ENCODE assay signal across 19 cellular contexts in genomic region chr17:31700973-31701372, GRCh38.
DNase-seq lines count a peak whose midpoint lies in the region; ATAC-seq and TF ChIP-seq lines count a peak whose summit lies in the region.
"Had no signal": no experiment of that assay in that cellular context is flagged by ENCODE, and none has a peak within 500 bp of the region (broad histone marks: within the 10 kb centered on the region; RNA-seq: fewer than 3 reads in every experiment).

No MANE protein-coding gene starts in this region.

- TF ChIP-seq CTCF in HEK293 (tag by site-specific recombination; IDR thresholded peaks at IDR 0.05): no peak

- H3K4me3 ChIP-seq in HEK293 (ENCODE audit: low read depth, low read length): no peak overlapping the region
- H3K4me3 ChIP-seq: BLaER1 had no signal

- no peaks in the 10 kb centered on the region for H3K36me3 Mint-ChIP-seq in stimulated activated effector memory CD8-positive, alpha-beta T cell treated with anti-CD3 and anti-CD28 coated beads, Interleukin-12 subunit alpha, Interleukin-12 subunit beta, amount 100 ng/mL, for 72 hours
- H3K36me3 Mint-ChIP-seq in effector memory CD8-positive, alpha-beta T cell (ENCODE audit: insufficient read depth): no peaks in the 10 kb centered on the region
- H3K36me3 Mint-ChIP-seq: CD14-positive monocyte; CD4-positive, alpha-beta memory T cell; CD4-positive, CD25-positive, alpha-beta regulatory T cell had no signal

- no peaks in the 10 kb centered on the region for H3K4me1 Mint-ChIP-seq in stimulated activated effector memory CD8-positive, alpha-beta T cell treated with anti-CD3 and anti-CD28 coated beads, Interleukin-12 subunit alpha, Interleukin-12 subunit beta, amount 100 ng/mL, for 72 hours
- no peaks in the 10 kb centered on the region for H3K4me1 Mint-ChIP-seq in effector memory CD8-positive, alpha-beta T cell (ENCODE audit: low read depth in 2 of 2)
- H3K4me1 Mint-ChIP-seq: CD14-positive monocyte; CD4-positive, alpha-beta memory T cell; CD4-positive, CD25-positive, alpha-beta regulatory T cell had no signal

- peaks cover 48 to 64% of the 10 kb centered on the region in 2 donors for H3K27me3 Mint-ChIP-seq in effector memory CD8-positive, alpha-beta T cell

- H3K9me3 ChIP-seq in HEK293 (ENCODE audit: control insufficient read depth, insufficient read depth, low read depth, low read length): no peaks in the 10 kb centered on the region
- H3K9me3 ChIP-seq: BE2C, BLaER1, Caco-2 had no signal

- DNase-seq in fibroblast of peridontal ligament (ENCODE audit: extremely low read depth) (peak; percentile 61), left lobe of liver (ENCODE audit: low spot score) (peak; percentile 6), GM19238 (ENCODE audit: insufficient read length, low spot score) (no peak), NCI-H510A treated with DMSO at 0.1 percent for 48 hours (lab: John Stamatoyannopoulos, UW) (no peak)
- no peak for DNase-seq in stimulated activated effector memory CD8-positive, alpha-beta T cell treated with anti-CD3 and anti-CD28 coated beads, Interleukin-12 subunit alpha, Interleukin-12 subunit beta, amount 100 ng/mL, for 72 hours (ENCODE audit: low spot score in 2 of 2)
- no peak for DNase-seq in effector memory CD8-positive, alpha-beta T cell
- DNase-seq: 8988T; ACHN; BE2C; C1 segment of cervical spinal cord; Caco-2; Calu3; CD4-positive, alpha-beta memory T cell; CD4-positive, CD25-positive, alpha-beta regulatory T cell; DMS79 treated with DMSO at 0.1 percent for 48 hours; GF-D8 had no signal

- POLR2A ChIA-PET in HEK293 (lab: Yijun Ruan, JAX): no interaction called here

- no peak overlapping the region for H3K4me3 Mint-ChIP-seq in stimulated activated effector memory CD8-positive, alpha-beta T cell treated with anti-CD3 and anti-CD28 coated beads, Interleukin-12 subunit alpha, Interleukin-12 subunit beta, amount 100 ng/mL, for 72 hours
- no peak overlapping the region for H3K4me3 Mint-ChIP-seq in effector memory CD8-positive, alpha-beta T cell
- H3K4me3 Mint-ChIP-seq: CD14-positive monocyte; CD4-positive, alpha-beta memory T cell; CD4-positive, CD25-positive, alpha-beta regulatory T cell had no signal

- no peak for ATAC-seq in left lobe of liver
- ATAC-seq in stimulated activated effector memory CD8-positive, alpha-beta T cell treated with anti-CD3 and anti-CD28 coated beads, Interleukin-12 subunit alpha, Interleukin-12 subunit beta, amount 100 ng/mL, for 72 hours: no peak
- no peak for ATAC-seq in effector memory CD8-positive, alpha-beta T cell (replicated peaks)

- H3K27ac Mint-ChIP-seq in stimulated activated effector memory CD8-positive, alpha-beta T cell treated with anti-CD3 and anti-CD28 coated beads, Interleukin-12 subunit alpha, Interleukin-12 subunit beta, amount 100 ng/mL, for 72 hours: peak overlapping the region; percentile 32
- no peak overlapping the region for H3K27ac Mint-ChIP-seq in effector memory CD8-positive, alpha-beta T cell
- H3K27ac Mint-ChIP-seq: CD14-positive monocyte; CD4-positive, alpha-beta memory T cell; CD4-positive, CD25-positive, alpha-beta regulatory T cell had no signal

- CTCF ChIA-PET in HEK293 (lab: Yijun Ruan, JAX): interaction anchor here (0.7 to 1.0 kb wide), 2 partner anchors 70 to 143 kb away, joined by 3 read pairs; no protein-coding TSS in a partner anchor

- no peaks in the 10 kb centered on the region for H3K36me3 ChIP-seq in HEK293 (ENCODE audit: control insufficient read depth in 2 of 2, insufficient read depth in 1 of 2, low read length in 2 of 2)
- H3K36me3 ChIP-seq: BE2C, BLaER1 had no signal

- no peaks in the 10 kb centered on the region for H3K9me3 Mint-ChIP-seq in stimulated activated effector memory CD8-positive, alpha-beta T cell treated with anti-CD3 and anti-CD28 coated beads, Interleukin-12 subunit alpha, Interleukin-12 subunit beta, amount 100 ng/mL, for 72 hours
- H3K9me3 Mint-ChIP-seq in effector memory CD8-positive, alpha-beta T cell: no peaks in the 10 kb centered on the region
- H3K9me3 Mint-ChIP-seq: CD14-positive monocyte; CD4-positive, CD25-positive, alpha-beta regulatory T cell had no signal

- no peaks in the 10 kb centered on the region for H3K4me1 ChIP-seq in HEK293 (ENCODE audit: control insufficient read depth, insufficient read depth, low read length)
- H3K4me1 ChIP-seq: BE2C, BLaER1 had no signal

- no peak overlapping the region for H3K27ac ChIP-seq in HEK293 (ENCODE audit: extremely low read depth, low read depth, low read length)
- H3K27ac ChIP-seq: BLaER1 had no signal

TF ChIP-seq in HEK293, 187 proteins besides CTCF, POLR2A, EP300 and RAD21:
- TF ChIP-seq HOXC10 (CRISPR knock-in tag; IDR thresholded peaks at IDR 0.05) (no peak), PRDM4 (tag by site-specific recombination; IDR thresholded peaks at IDR 0.05) (no peak), ZNF747 (tag by site-specific recombination; IDR thresholded peaks at IDR 0.05) (no peak), ZNF24 (tag by site-specific recombination; IDR thresholded peaks at IDR 0.05) (no peak), SETDB1 (IDR thresholded peaks at IDR 0.05; ENCODE audit: insufficient read length, low read length) (peak; percentile 41)

Comparison
In these comparisons a context has a peak if more than half of its experiments do, and no peak if none do; other contexts are left out.
1. DNase-seq: peak in fibroblast of peridontal ligament (single experiment) and left lobe of liver (single experiment); none in stimulated activated effector memory CD8-positive, alpha-beta T cell treated with anti-CD3 and anti-CD28 coated beads, Interleukin-12 subunit alpha, Interleukin-12 subunit beta, amount 100 ng/mL, for 72 hours (0 of 2), GM19238 (single experiment), NCI-H510A treated with DMSO at 0.1 percent for 48 hours (single experiment) and effector memory CD8-positive, alpha-beta T cell (0 of 3).